In genomic region chr4:7398104-7398423, GRCh38 we compare ENCODE assay signal across 9 cellular contexts. TPM values are rescaled to one million over a fixed set of nuclear protein-coding genes. Genes with fewer than 3 reads are reported as not detected.
DNase-seq lines count a peak whose midpoint lies in the region; ATAC-seq and TF ChIP-seq lines count a peak whose summit lies in the region.
"Had no signal": no experiment of that assay in that cellular context is flagged by ENCODE, and none has a peak within 500 bp of the region (broad histone marks: within the 10 kb centered on the region; RNA-seq: fewer than 3 reads in every experiment).

No MANE protein-coding gene starts in this region.

- WGBS in smooth muscle cell (ENCODE audit: low lambda C conversion rate) = 40% methylated on average over 6 of the region's 6 CpGs

- POLR2A ChIA-PET in HEK293 (lab: Yijun Ruan, JAX) = no interaction called here

- H3K9me3 ChIP-seq in HEK293 (ENCODE audit: control insufficient read depth, insufficient read depth, low read depth, low read length) = no peaks in the 10 kb centered on the region
- H3K9me3 ChIP-seq in smooth muscle cell (replicated peaks; ENCODE audit: low read depth) = no peaks in the 10 kb centered on the region

- no peak for TF ChIP-seq CTCF in HEK293 (tag by site-specific recombination; IDR thresholded peaks at IDR 0.05)
- no peak for TF ChIP-seq CTCF in fibroblast of villous mesenchyme (IDR thresholded peaks at IDR 0.05; ENCODE audit: insufficient read depth, low read depth, low read length)
- no peak for TF ChIP-seq CTCF in smooth muscle cell (IDR thresholded peaks at IDR 0.05; ENCODE audit: borderline replicate concordance, insufficient read depth, poor library complexity, severe bottlenecking)

- H3K79me2 ChIP-seq in smooth muscle cell (ENCODE audit: low read depth) = no peaks in the 10 kb centered on the region

- H4K20me1 ChIP-seq in smooth muscle cell (ENCODE audit: low read depth) = no peaks in the 10 kb centered on the region

- no peak overlapping the region for H2AFZ ChIP-seq in smooth muscle cell (ENCODE audit: low read depth)

- H3K4me3 ChIP-seq in HEK293 (ENCODE audit: low read depth, low read length) (no peak overlapping the region), fibroblast of villous mesenchyme (ENCODE audit: low read depth, low read length) (no peak overlapping the region), smooth muscle cell (no peak overlapping the region)
- H3K4me3 ChIP-seq: dorsolateral prefrontal cortex had no signal

- H3K36me3 ChIP-seq in HEK293 (ENCODE audit: control insufficient read depth in 2 of 2, insufficient read depth in 1 of 2, low read length in 2 of 2) = no peaks in the 10 kb centered on the region
- H3K36me3 ChIP-seq in smooth muscle cell (ENCODE audit: low read depth) = no peaks in the 10 kb centered on the region

- peak overlapping the region; percentile 44 for H3K4me2 ChIP-seq in smooth muscle cell

- CTCF ChIA-PET in HEK293 (lab: Yijun Ruan, JAX) = interaction anchor here (0.7 to 1.1 kb wide), 2 partner anchors 62 to 210 kb away, joined by 3 read pairs; no protein-coding TSS in a partner anchor

- no peak for ATAC-seq in activated CD4-positive, CD25-positive, alpha-beta regulatory T cell treated with anti-CD3 and anti-CD28 coated beads, Interleukin-2, amount 50 U/mL, for 24 hours
- no peak for ATAC-seq in GM21423 (IDR thresholded peaks at IDR 0.05; ENCODE audit: unreplicated experiment)
- no peak for ATAC-seq in GM21381 (IDR thresholded peaks at IDR 0.05; ENCODE audit: unreplicated experiment)

- H3K4me1 ChIP-seq in HEK293 (ENCODE audit: control insufficient read depth, insufficient read depth, low read length) (0 out of 2 replicates have a peak, but pooled peaks cover 3% of the 10 kb centered on the region), smooth muscle cell (ENCODE audit: low read depth) (peaks cover 35% of the 10 kb centered on the region)

- H3K27ac ChIP-seq in HEK293 (ENCODE audit: extremely low read depth, low read depth, low read length) (no peak overlapping the region), smooth muscle cell (ENCODE audit: low read depth) (no peak overlapping the region)

- H3K9ac ChIP-seq in smooth muscle cell (ENCODE audit: low read depth) = no peak overlapping the region

- H3F3A ChIP-seq in smooth muscle cell (ENCODE audit: low read depth) = no peaks in the 10 kb centered on the region

- DNase-seq in NCI-H774 (lab: John Stamatoyannopoulos, UW) = peak; percentile 60
- DNase-seq in fibroblast of villous mesenchyme (ENCODE audit: low read depth) = peak; percentile 11
- DNase-seq in smooth muscle cell (lab: John Stamatoyannopoulos, UW; ENCODE audit: unreplicated experiment) = no peak
- no peak for DNase-seq in stimulated activated naive CD4-positive, alpha-beta T cell treated with Interleukin-2 at 50 U/mL for 16 hours (lab: John Stamatoyannopoulos, UW)

- no peaks in the 10 kb centered on the region for H3K27me3 ChIP-seq in smooth muscle cell (ENCODE audit: low read depth)

TF ChIP-seq in HEK293, 187 proteins besides CTCF, POLR2A, EP300 and RAD21 (continues in another document):
- no peak for TF ChIP-seq ZNF138 (tag by site-specific recombination; IDR thresholded peaks at IDR 0.05; ENCODE audit: borderline replicate concordance)
- no peak for TF ChIP-seq PBX3 (CRISPR knock-in tag; IDR thresholded peaks at IDR 0.05)
- 0 out of 2 replicates have a peak, but pooled peaks have one; percentile 37 for TF ChIP-seq ZNF692 (tag by site-specific recombination; IDR thresholded peaks at IDR 0.05)
- no peak for TF ChIP-seq ZNF426 (tag by site-specific recombination; IDR thresholded peaks at IDR 0.05)
- peak; percentile 58; the same call in 1 of the 2 replicates for TF ChIP-seq EGR2 (tag by site-specific recombination; IDR thresholded peaks at IDR 0.05; ENCODE audit: low read depth)
- no peak for TF ChIP-seq ELK4 (IDR thresholded peaks at IDR 0.05; ENCODE audit: borderline replicate concordance, low read depth, low read length)
- TF ChIP-seq REST (tag by site-specific recombination; IDR thresholded peaks at IDR 0.05) = no peak
- peak; percentile 91; the same call in 1 of the 2 replicates for TF ChIP-seq ZNF18 (tag by site-specific recombination; IDR thresholded peaks at IDR 0.05)

RNA-seq across cellular contexts. Expression of gene PSAPL1, which starts 36.7 kb away (rescaled TPM):
- total RNA-seq in fibroblast of villous mesenchyme (not detected in 2 replicates), smooth muscle cell (0.04 TPM in 1 of 2 replicates, not detected in the other)
- not detected in 2 replicates for polyA plus RNA-seq in smooth muscle cell
- total RNA-seq: dorsolateral prefrontal cortex had no signal

Comparison
In these comparisons a context has a peak if more than half of its experiments do, and no peak if none do; other contexts are left out.
1. DNase-seq: peak in NCI-H774 (single experiment) and fibroblast of villous mesenchyme (single experiment); none in smooth muscle cell (single experiment) and stimulated activated naive CD4-positive, alpha-beta T cell treated with Interleukin-2 at 50 U/mL for 16 hours (single experiment).